Comparison of ENCODE assay signal across 8 cellular contexts in the genomic region with DNA sequence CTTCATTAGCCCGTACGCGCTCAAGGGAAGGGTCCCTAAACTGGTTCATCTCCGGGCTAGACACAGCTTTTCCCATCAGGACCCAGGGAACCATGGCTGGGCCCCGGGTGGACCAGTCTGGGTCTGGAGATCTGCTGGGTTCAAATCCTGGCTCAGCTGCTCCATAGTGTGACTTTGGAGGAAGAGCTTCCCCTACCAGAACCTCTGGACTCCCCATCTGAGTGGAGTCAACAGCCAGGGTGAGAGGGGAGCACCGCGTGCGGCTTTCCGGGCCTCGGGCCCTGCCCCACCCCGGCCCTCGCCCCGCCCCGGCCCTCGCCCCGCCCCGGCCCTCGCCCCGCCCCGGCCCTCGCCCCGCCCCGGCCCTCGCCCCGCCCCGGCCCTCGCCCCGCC. TPM values are rescaled to one million over a fixed set of nuclear protein-coding genes. Genes with fewer than 3 reads are reported as not detected.
DNase-seq lines count a peak whose midpoint lies in the region; ATAC-seq and TF ChIP-seq lines count a peak whose summit lies in the region.

No MANE protein-coding gene starts in this region.

- peak overlapping the region; percentile 30 to 70 (median 52); a peak in 19 of 22 replicates for H3K4me2 ChIP-seq in BLaER1 treated with 17β-estradiol and CSF1 and Interleukin-3, amounts not matched to agents 10 nM and 100 nM
- H3K4me2 ChIP-seq in HCT116 (ENCODE audit: low read length) = peak overlapping the region; percentile 74

- no peak for TF ChIP-seq RAD21 in HCT116 (IDR thresholded peaks at IDR 0.05; ENCODE audit: low read depth)

- TF ChIP-seq POLR2A in HCT116 (IDR thresholded peaks at IDR 0.05; ENCODE audit: borderline replicate concordance, extremely low read depth, insufficient read depth, insufficient read length) (peak; percentile 20), body of pancreas (IDR thresholded peaks at IDR 0.05) (peak in 1 of 3 donors; percentile 2)

- no TSS peak for BruUV-seq in HCT116 (replicated peaks; lab: Mats Ljungman, UMichigan)

- no peak for DNase-seq in HCT116 (ENCODE audit: low read depth, low spot score)
- peak in 1 of 4 donors; percentile 45 for DNase-seq in body of pancreas
- peak in 2 of 3 donors; percentile 53 to 71 for DNase-seq in mucosa of descending colon
- no peak for DNase-seq in substantia nigra (lab: John Stamatoyannopoulos, UW)
- DNase-seq in SHP77 (lab: John Stamatoyannopoulos, UW) = no peak
- DNase-seq in SIG-M5 (lab: John Stamatoyannopoulos, UW) = no peak

- RAD21 ChIA-PET in HCT116 (lab: Charles Lee; ENCODE audit: low non-redundant PET in 1 of 2, low total read pairs in 2 of 2, uncharacterized antibody in 2 of 2, unreplicated experiment in 2 of 2) = interaction anchor here (0.7 to 1.1 kb wide), 5 partner anchors 13 to 129 kb away, joined by 3 to 6 read pairs (median 5); no protein-coding TSS in a partner anchor

- H3K9ac ChIP-seq in BLaER1 treated with 17β-estradiol and CSF1 and Interleukin-3, amounts not matched to agents 10 nM and 100 nM = peak overlapping the region in 3 of 11 experiments; percentile 37 to 54 (median 50); a peak in 3 of 22 replicates
- H3K9ac ChIP-seq in HCT116 (ENCODE audit: low read length) = peak overlapping the region; percentile 62

- peak overlapping the region in 8 of 11 experiments; percentile 25 to 66 (median 53); a peak in 9 of 22 replicates for H3K27ac ChIP-seq in BLaER1 treated with 17β-estradiol and CSF1 and Interleukin-3, amounts not matched to agents 10 nM and 100 nM
- H3K27ac ChIP-seq in HCT116 (ENCODE audit: low read depth, low read length) (peak overlapping the region; percentile 60), body of pancreas (peak overlapping the region; percentile 45 to 70 (median 61)), substantia nigra (ENCODE audit: low read depth, low read length, poor library complexity, severe bottlenecking) (no peak overlapping the region)

- intact Hi-C loops in HCT116 (cut with micrococcal nuclease) = loop anchor here (10.0 kb wide), 1 partner anchor 131 kb away; no protein-coding TSS in a partner anchor
- intact Hi-C loops in body of pancreas (cut with DNase I) = no loop called here
- intact Hi-C loops in mucosa of descending colon (cut with DNase I, micrococcal nuclease) = loop anchor here in 1 of 2 donors (10.0 kb wide), 1 partner anchor 99 kb away; no protein-coding TSS in a partner anchor

- POLR2A ChIA-PET in HCT116 (lab: Charles Lee) = interaction anchor here (0.7 to 1.4 kb wide), 7 partner anchors 11 to 1264 kb away, joined by 3 to 5 read pairs (median 3); no protein-coding TSS in a partner anchor

- CTCF ChIA-PET in HCT116 (lab: Charles Lee) = interaction anchor here (1.0 to 1.8 kb wide), 3 partner anchors 100 to 129 kb away, joined by 5 to 6 read pairs (median 6); no protein-coding TSS in a partner anchor

- H3K27me3 ChIP-seq in BLaER1 treated with 17β-estradiol and CSF1 and Interleukin-3, amounts not matched to agents 10 nM and 100 nM = peaks cover 0 to 34% (median 0%) of the 10 kb centered on the region in 11 experiments; a peak in 6 of 22 replicates
- H3K27me3 ChIP-seq in HCT116 (ENCODE audit: insufficient read depth, low read length) (no peaks in the 10 kb centered on the region), body of pancreas (no peaks in the 10 kb centered on the region)

- no peaks in the 10 kb centered on the region for H3K36me3 ChIP-seq in BLaER1 treated with 17β-estradiol and CSF1 and Interleukin-3, amounts not matched to agents 10 nM and 100 nM
- H3K36me3 ChIP-seq in HCT116 (ENCODE audit: control insufficient read depth in 1 of 2, insufficient read depth in 2 of 2, low read length in 2 of 2) (no peaks in the 10 kb centered on the region), body of pancreas (replicated peaks in 1 of 2; ENCODE audit: insufficient read depth in 1 of 2, low read depth in 2 of 2) (peaks cover 0 to 3% of the 10 kb centered on the region in 2 donors), mucosa of descending colon (ENCODE audit: low read depth) (no peaks in the 10 kb centered on the region)

- no peaks in the 10 kb centered on the region for H3K9me2 ChIP-seq in HCT116 (ENCODE audit: insufficient read depth)

- ATAC-seq in HCT116 (peak; percentile 51), body of pancreas (no peak), mucosa of descending colon (no peak), GM19452 (IDR thresholded peaks at IDR 0.05; ENCODE audit: unreplicated experiment) (no peak)

- 22 to 78% methylated on average over 5 to 17 of the region's 28 CpGs for WGBS in body of pancreas, 2 donors

- H3K79me2 ChIP-seq in HCT116 (ENCODE audit: insufficient read depth, low read length) = no peaks in the 10 kb centered on the region

- H3K4me1 ChIP-seq in BLaER1 treated with 17β-estradiol and CSF1 and Interleukin-3, amounts not matched to agents 10 nM and 100 nM = peaks cover 34 to 97% (median 96%) of the 10 kb centered on the region in 10 experiments
- H3K4me1 ChIP-seq in HCT116 (ENCODE audit: control insufficient read depth in 1 of 2, insufficient read depth in 2 of 2, low read length in 2 of 2) = peaks cover 26 to 39% of the 10 kb centered on the region in 2 experiments
- H3K4me1 ChIP-seq in body of pancreas = peaks cover 67% of the 10 kb centered on the region
- peaks cover 35% of the 10 kb centered on the region for H3K4me1 ChIP-seq in mucosa of descending colon (ENCODE audit: low read depth)

- TF ChIP-seq CTCF in HCT116 (IDR thresholded peaks at IDR 0.05 in 2 of 3, conservative IDR thresholded peaks at IDR 0.05 in 1 of 3; ENCODE audit: borderline replicate concordance in 1 of 3, insufficient read depth in 1 of 3, low read depth in 2 of 3, low read length in 2 of 3) = no peak
- TF ChIP-seq CTCF in body of pancreas (IDR thresholded peaks at IDR 0.05) = no peak
- no peak for TF ChIP-seq CTCF in mucosa of descending colon (IDR thresholded peaks at IDR 0.05)

- H3K9me3 ChIP-seq in BLaER1 treated with 17β-estradiol and CSF1 and Interleukin-3, amounts not matched to agents 10 nM and 100 nM (replicated peaks in 1 of 11) = no peaks in the 10 kb centered on the region
- no peaks in the 10 kb centered on the region for H3K9me3 ChIP-seq in HCT116 (ENCODE audit: control insufficient read depth in 1 of 2, insufficient read depth in 1 of 2, low read depth in 1 of 2, low read length in 2 of 2)
- H3K9me3 ChIP-seq in body of pancreas = no peaks in the 10 kb centered on the region
- H3K9me3 ChIP-seq in mucosa of descending colon = no peaks in the 10 kb centered on the region

- H4K20me1 ChIP-seq in BLaER1 treated with 17β-estradiol and CSF1 and Interleukin-3, amounts not matched to agents 10 nM and 100 nM = peaks cover 0 to 24% (median 0%) of the 10 kb centered on the region in 11 experiments; a peak in 5 of 22 replicates
- H4K20me1 ChIP-seq in HCT116 (ENCODE audit: insufficient read depth) = no peaks in the 10 kb centered on the region

- H3K4me3 ChIP-seq in BLaER1 treated with 17β-estradiol and CSF1 and Interleukin-3, amounts not matched to agents 10 nM and 100 nM = no peak overlapping the region
- H3K4me3 ChIP-seq in HCT116 (replicated peaks in 1 of 2; ENCODE audit: low read depth in 1 of 2, low read length in 2 of 2) (peak overlapping the region; percentile 29 to 69), body of pancreas (no peak overlapping the region), mucosa of descending colon (no peak overlapping the region)

- H2AFZ ChIP-seq in HCT116 (ENCODE audit: low read depth, low read length, poor library complexity, severe bottlenecking) = peak overlapping the region; percentile 78

TF ChIP-seq in HCT116, 20 proteins besides CTCF, POLR2A, EP300 and RAD21:
- TF ChIP-seq POLR2AphosphoS5 (IDR thresholded peaks at IDR 0.05; ENCODE audit: low read depth, low read length) = peak; percentile 75; the same call in 1 of the 2 replicates
- TF ChIP-seq REST (IDR thresholded peaks at IDR 0.05; ENCODE audit: low read depth) = no peak
TF ChIP-seq in HCT116: peak in this region for 1.

RNA-seq across cellular contexts. Expression of gene BEGAIN, which starts 41.2 kb away (rescaled TPM):
- 8.5 TPM for total RNA-seq in HCT116 (2021; ENCODE audit: unreplicated experiment)
- polyA plus RNA-seq in HCT116 (2012) = 7.8 and 8.5 TPM in 2 replicates
- 10 to 100 TPM; 23.9 to 28.7 TPM for total RNA-seq in body of pancreas
- 1 to 10 TPM in 2 of 3 donors, under 1 TPM in 1; 0.75 to 2.5 (median 1.1) TPM for total RNA-seq in mucosa of descending colon

Comparison
In these comparisons a context has a peak if more than half of its experiments do, and no peak if none do; other contexts are left out.
1. H3K4me3 ChIP-seq: peak in HCT116 (2 of 2); none in BLaER1 treated with 17β-estradiol and CSF1 and Interleukin-3, amounts not matched to agents 10 nM and 100 nM (0 of 10), body of pancreas (0 of 2) and mucosa of descending colon (single experiment).
2. DNase-seq: peak in mucosa of descending colon (2 of 3); none in HCT116 (single experiment), substantia nigra (0 of 49), SHP77 (0 of 2) and SIG-M5 (single experiment).